ENCODE assay signal across 12 cellular contexts in genomic region chr22:37749831-37750595, GRCh38. TPM values are rescaled to one million over a fixed set of nuclear protein-coding genes. Genes with fewer than 3 reads are reported as not detected.
DNase-seq lines count a peak whose midpoint lies in the region; TF ChIP-seq lines count a peak whose summit lies in the region.
"Had no signal": no experiment of that assay in that cellular context is flagged by ENCODE, and none has a peak within 500 bp of the region (broad histone marks: within the 10 kb centered on the region; RNA-seq: fewer than 3 reads in every experiment).

No MANE protein-coding gene starts in this region.

- in situ Hi-C loops in Caki2 (cut with HindIII; ENCODE audit: low pct_unique_long_range_greater_than_20kb, low sequenced_read_pairs), result no loop called here

- no peaks in the 10 kb centered on the region for H3K9me3 Mint-ChIP-seq in progenitor cell of endocrine pancreas (ENCODE audit: low read depth)
- H3K9me3 Mint-ChIP-seq: CD4-positive, alpha-beta memory T cell had no signal

- DNase-seq in Caki2 (ENCODE audit: low read depth), result peak; percentile 45
- DNase-seq in astrocyte of the hippocampus (ENCODE audit: low read depth, low spot score), result peak; percentile 65
- peak; percentile 43 for DNase-seq in glomerular visceral epithelial cell (ENCODE audit: extremely low spot score)
- no peak for DNase-seq in progenitor cell of endocrine pancreas (ENCODE audit: low spot score, unreplicated experiment)
- DNase-seq in activated T-cell treated with anti-CD3 and anti-CD28 coated beads, Interleukin-2, amount 50 U/mL, for 1 hour, result no peak
- DNase-seq in COR-L47 (lab: John Stamatoyannopoulos, UW), result no peak
- no peak for DNase-seq in stimulated activated CD4-positive, alpha-beta T cell treated with anti-CD3 and anti-CD28 coated beads, Interleukin-15, amount 100 ng/mL, for 24 hours
- no peak for DNase-seq in NOMO-1 treated with dmso at 0.1 percent for 144 hours (lab: John Stamatoyannopoulos, UW; ENCODE audit: unreplicated experiment)
- DNase-seq: activated gamma-delta T cell treated with Interleukin-2 at 50 U/mL for 16 hours; CD4-positive, alpha-beta memory T cell; glutamatergic neuron; NCI-H526 had no signal

- H3K36me3 Mint-ChIP-seq in progenitor cell of endocrine pancreas (ENCODE audit: insufficient read depth), result peaks cover 4% of the 10 kb centered on the region

- no peak for TF ChIP-seq CTCF in progenitor cell of endocrine pancreas (IDR thresholded peaks at IDR 0.05; ENCODE audit: unreplicated experiment)

- no peak overlapping the region for H3K4me3 Mint-ChIP-seq in progenitor cell of endocrine pancreas (ENCODE audit: low read depth)
- H3K4me3 Mint-ChIP-seq: CD4-positive, alpha-beta memory T cell had no signal

- peaks cover 40% of the 10 kb centered on the region for H3K4me1 Mint-ChIP-seq in progenitor cell of endocrine pancreas (ENCODE audit: low read depth)

- no peaks in the 10 kb centered on the region for H3K27me3 Mint-ChIP-seq in progenitor cell of endocrine pancreas
- H3K27me3 Mint-ChIP-seq: CD4-positive, alpha-beta memory T cell had no signal

- peak overlapping the region; percentile 10 for H3K27ac Mint-ChIP-seq in progenitor cell of endocrine pancreas

RNA-seq across cellular contexts. Expression of gene TRIOBP, which starts 53.2 kb away (rescaled TPM):
- total RNA-seq in Caki2 (2014; rRNA removed; shearing (Covaris generic); ENCODE audit: low replicate concordance), result 233 and 274 TPM in 2 replicates
- total RNA-seq in progenitor cell of endocrine pancreas, result 73.0 and 78.7 TPM in 2 replicates

RNA-seq across cellular contexts. Expression of gene GCAT, which starts 57.7 kb away (rescaled TPM):
- total RNA-seq in Caki2 (2014; rRNA removed; shearing (Covaris generic); ENCODE audit: low replicate concordance), result 33.4 and 42.3 TPM in 2 replicates
- total RNA-seq in progenitor cell of endocrine pancreas, result 20.2 and 28.1 TPM in 2 replicates

Comparison
In these comparisons a context has a peak if more than half of its experiments do, and no peak if none do; other contexts are left out.
1. DNase-seq: peak in Caki2 (single experiment), astrocyte of the hippocampus (single experiment) and glomerular visceral epithelial cell (single experiment); none in progenitor cell of endocrine pancreas (single experiment), activated T-cell treated with anti-CD3 and anti-CD28 coated beads, Interleukin-2, amount 50 U/mL, for 1 hour (single experiment), COR-L47 (single experiment), stimulated activated CD4-positive, alpha-beta T cell treated with anti-CD3 and anti-CD28 coated beads, Interleukin-15, amount 100 ng/mL, for 24 hours (single experiment) and NOMO-1 treated with dmso at 0.1 percent for 144 hours (single experiment).